7 cellular contexts compared by ENCODE assay signal in the genomic region with DNA sequence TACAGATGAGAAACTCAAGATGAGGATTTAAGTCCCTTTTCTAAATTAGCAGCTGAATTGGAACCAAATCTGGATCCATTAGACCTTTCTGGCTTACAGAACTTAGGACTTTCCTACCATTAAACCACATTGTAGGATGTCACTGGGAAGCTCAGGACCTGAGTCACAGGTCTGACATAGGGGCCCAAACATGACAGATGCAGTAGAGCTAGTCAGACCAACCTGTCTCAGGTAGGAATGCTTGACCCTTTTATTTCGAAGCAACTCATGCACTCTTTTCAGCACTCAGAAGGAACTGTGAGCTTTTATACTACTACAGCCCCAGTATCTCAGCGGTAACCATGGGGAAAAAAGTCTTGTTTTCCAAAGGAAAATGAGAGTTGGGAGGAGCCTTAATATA. TPM values are rescaled to one million over a fixed set of nuclear protein-coding genes. Genes with fewer than 3 reads are reported as not detected.
DNase-seq lines count a peak whose midpoint lies in the region; ATAC-seq and TF ChIP-seq lines count a peak whose summit lies in the region.
"Had no signal": no experiment of that assay in that cellular context is flagged by ENCODE, and none has a peak within 500 bp of the region (broad histone marks: within the 10 kb centered on the region; RNA-seq: fewer than 3 reads in every experiment).

No MANE protein-coding gene starts in this region.

- no peak for DNase-seq in breast epithelium (ENCODE audit: low spot score in 2 of 2)
- no peak for DNase-seq in psoas muscle
- no peak for DNase-seq in HPDE6-E6E7 (ENCODE audit: extremely low spot score)
- DNase-seq: activated CD4-positive, alpha-beta T cell treated with anti-CD3 and anti-CD28 coated beads for 48 hours had no signal

- no peak for ATAC-seq in psoas muscle
- no peak for ATAC-seq in GM21423 (IDR thresholded peaks at IDR 0.05; ENCODE audit: unreplicated experiment)
- ATAC-seq in GM18909 (IDR thresholded peaks at IDR 0.05; ENCODE audit: poor library complexity, unreplicated experiment) = no peak

- peaks cover under 1% of the 10 kb centered on the region; the same call in 1 of the 2 replicates for H3K36me3 ChIP-seq in Loucy (ENCODE audit: insufficient read depth, low read length)
- no peaks in the 10 kb centered on the region for H3K36me3 ChIP-seq in breast epithelium
- H3K36me3 ChIP-seq in psoas muscle (ENCODE audit: insufficient read depth in 1 of 2, low read depth in 1 of 2) = peaks cover 0 to 43% of the 10 kb centered on the region in 2 donors

- H3K9me3 ChIP-seq in Loucy (ENCODE audit: insufficient read depth, low read depth, low read length) = no peaks in the 10 kb centered on the region
- H3K9me3 ChIP-seq in breast epithelium = no peaks in the 10 kb centered on the region
- H3K9me3 ChIP-seq in psoas muscle = no peaks in the 10 kb centered on the region

- 86 to 92% (median 87%) methylated on average over 2 of the region's 2 CpGs for whole genome bisulfite sequencing in psoas muscle, 3 donors

- no peaks in the 10 kb centered on the region for H3F3A ChIP-seq in Loucy (ENCODE audit: low read depth)

- H4K20me1 ChIP-seq in Loucy (ENCODE audit: insufficient read depth, low read length, poor library complexity, severe bottlenecking) = peaks cover 6% of the 10 kb centered on the region

- peak overlapping the region; percentile 65 for H3K9ac ChIP-seq in Loucy (ENCODE audit: low read depth, low read length, poor library complexity, severe bottlenecking)

- H3K4me1 ChIP-seq in Loucy (ENCODE audit: insufficient read depth, low read length, poor library complexity, severe bottlenecking) (peaks cover 36% of the 10 kb centered on the region), breast epithelium (peaks cover 10 to 36% of the 10 kb centered on the region in 2 donors), psoas muscle (peaks cover 39% of the 10 kb centered on the region)

- TF ChIP-seq POLR2A in breast epithelium (IDR thresholded peaks at IDR 0.05) = no peak

- H3K79me2 ChIP-seq in Loucy (ENCODE audit: insufficient read depth, low read length) = peaks cover 43% of the 10 kb centered on the region

- no peaks in the 10 kb centered on the region for H3K27me3 ChIP-seq in Loucy (ENCODE audit: insufficient read depth, low read length, poor library complexity, severe bottlenecking)
- no peaks in the 10 kb centered on the region for H3K27me3 ChIP-seq in breast epithelium
- H3K27me3 ChIP-seq in psoas muscle (ENCODE audit: insufficient read depth in 3 of 3, low read length in 2 of 3) = no peaks in the 10 kb centered on the region

- intact Hi-C loops in breast epithelium (cut with DNase I; ENCODE audit: low total_unique reads) (no loop called here), psoas muscle (cut with DNase I) (loop anchor here (5.0 kb wide), 2 partner anchors 169 to 184 kb away; a partner anchor contains a TSS)

- H3K4me3 ChIP-seq in Loucy (ENCODE audit: low read length, poor library complexity, severe bottlenecking) (peak overlapping the region; percentile 70), breast epithelium (no peak overlapping the region), psoas muscle (peak overlapping the region; percentile 6)

- no peak for TF ChIP-seq CTCF in Loucy (conservative IDR thresholded peaks at IDR 0.05; ENCODE audit: low read length)
- no peak for TF ChIP-seq CTCF in breast epithelium (IDR thresholded peaks at IDR 0.05)
- no peak for TF ChIP-seq CTCF in psoas muscle (IDR thresholded peaks at IDR 0.05)

- H3K27ac ChIP-seq in breast epithelium (peak overlapping the region; percentile 85 to 90), psoas muscle (peak overlapping the region; percentile 92)

- peak overlapping the region; percentile 84 for H3K4me2 ChIP-seq in Loucy (ENCODE audit: low read depth, low read length, poor library complexity, severe bottlenecking)

- H3K9me2 ChIP-seq in Loucy (replicated peaks; ENCODE audit: low read depth, low read length) = no peaks in the 10 kb centered on the region

- H2AFZ ChIP-seq in Loucy (ENCODE audit: low read length) = no peak overlapping the region

RNA-seq across cellular contexts. Expression of a gene that starts 2.5 kb away (rescaled TPM):
- total RNA-seq in breast epithelium = 10 to 100 TPM; 21.4 to 62.9 (median 36.0) TPM
- 10 to 100 TPM; 14.9 to 21.1 (median 20.1) TPM for total RNA-seq in psoas muscle
- 10 to 100 TPM; 29.4 to 38.2 (median 37.4) TPM for polyA plus RNA-seq in psoas muscle

RNA-seq across cellular contexts. Expression of a gene that starts 2.6 kb away (rescaled TPM):
- total RNA-seq in breast epithelium = 10 to 100 TPM; 61.0 to 97.0 (median 68.8) TPM
- total RNA-seq in psoas muscle = 10 to 100 TPM; 19.9 to 66.8 (median 44.3) TPM
- 100 to 1,000 TPM in 1 of 3 donors, 10 to 100 TPM in 2; 44.3 to 201 (median 56.8) TPM for polyA plus RNA-seq in psoas muscle

RNA-seq across cellular contexts. Expression of a gene that starts 10.7 kb away (rescaled TPM):
- total RNA-seq in breast epithelium (10 to 100 TPM in 1 of 3 donors, 1 to 10 TPM in 2; 4.2 to 10.5 (median 9.4) TPM), psoas muscle (1 to 10 TPM; 2.3 to 4.2 (median 2.8) TPM)
- 1 to 10 TPM in 2 of 3 donors, under 1 TPM in 1; 0.80 to 2.1 (median 1.3) TPM for polyA plus RNA-seq in psoas muscle

RNA-seq across cellular contexts. Expression of a gene that starts 50.5 kb away (rescaled TPM):
- total RNA-seq in breast epithelium = 100 to 1,000 TPM; 139 to 188 (median 170) TPM
- total RNA-seq in psoas muscle = 10 to 100 TPM; 28.7 to 55.8 (median 43.1) TPM
- 100 to 1,000 TPM; 103 to 193 (median 162) TPM for polyA plus RNA-seq in psoas muscle

RNA-seq across cellular contexts. Expression of a gene that starts 56.8 kb away (rescaled TPM):
- total RNA-seq in breast epithelium (10 to 100 TPM in 2 of 3 donors, 1 to 10 TPM in 1; 9.0 to 16.4 (median 11.3) TPM), psoas muscle (10 to 100 TPM in 3 of 4 donors, 1 to 10 TPM in 1; 5.5 to 23.2 (median 10.5) TPM)
- polyA plus RNA-seq in psoas muscle = 10 to 100 TPM in 1 of 3 donors, 1 to 10 TPM in 2; 3.6 to 10.0 (median 6.7) TPM

Comparison
In these comparisons a context has a peak if more than half of its experiments do, and no peak if none do; other contexts are left out.
1. H3K4me3 ChIP-seq: peak in Loucy (single experiment) and psoas muscle (single experiment); none in breast epithelium (0 of 3).